Comparison of ENCODE assay signal across 8 cellular contexts in genomic region chr13:39035799-39036198, GRCh38. TPM values are rescaled to one million over a fixed set of nuclear protein-coding genes. Genes with fewer than 3 reads are reported as not detected.
DNase-seq lines count a peak whose midpoint lies in the region; ATAC-seq and TF ChIP-seq lines count a peak whose summit lies in the region.

No MANE protein-coding gene starts in this region.

- no peaks in the 10 kb centered on the region for H3K9me3 Mint-ChIP-seq in naive thymus-derived CD4-positive, alpha-beta T cell

- H3K27ac Mint-ChIP-seq in naive thymus-derived CD4-positive, alpha-beta T cell, result peak overlapping the region in 8 of 9 donors; percentile 10 to 97 (median 92)

- CTCF ChIA-PET in BJ (lab: Yijun Ruan, JAX), result no interaction called here
- CTCF ChIA-PET in naive thymus-derived CD4-positive, alpha-beta T cell (lab: Charles Lee), result interaction anchor here (0.6 to 0.7 kb wide), 2 partner anchors 22 to 620 kb away, joined by 3 read pairs; no protein-coding TSS in a partner anchor

- DNase-seq in BJ (ENCODE audit: low read depth) (no peak), colonic mucosa (no peak), cerebellar cortex (ENCODE audit: low spot score) (no peak), AG08395 (ENCODE audit: low spot score) (no peak)
- DNase-seq in naive thymus-derived CD4-positive, alpha-beta T cell, result no peak
- no peak for DNase-seq in activated CD4-positive, alpha-beta T cell treated with anti-CD3 and anti-CD28 coated beads for 4 hours

- peaks cover 41 to 77% (median 71%) of the 10 kb centered on the region in 7 donors for H3K4me1 Mint-ChIP-seq in naive thymus-derived CD4-positive, alpha-beta T cell

- peak overlapping the region; percentile 85 to 99 (median 96) for H3K4me3 Mint-ChIP-seq in naive thymus-derived CD4-positive, alpha-beta T cell

- H3K27me3 Mint-ChIP-seq in naive thymus-derived CD4-positive, alpha-beta T cell, result no peaks in the 10 kb centered on the region

- no peaks in the 10 kb centered on the region for H3K27me3 ChIP-seq in BJ (ENCODE audit: control insufficient read depth, insufficient read depth, low read length)
- no peaks in the 10 kb centered on the region for H3K27me3 ChIP-seq in colonic mucosa
- no peaks in the 10 kb centered on the region for H3K27me3 ChIP-seq in naive thymus-derived CD4-positive, alpha-beta T cell (ENCODE audit: control insufficient read depth in 2 of 2, insufficient read depth in 2 of 2, low read length in 2 of 2)

- TF ChIP-seq CTCF in BJ (IDR thresholded peaks at IDR 0.05; ENCODE audit: insufficient read depth, low read depth, low read length), result no peak
- TF ChIP-seq CTCF in colonic mucosa (IDR thresholded peaks at IDR 0.05), result no peak

- H3K36me3 ChIP-seq in BJ (ENCODE audit: control insufficient read depth, insufficient read depth, low read length), result no peaks in the 10 kb centered on the region
- H3K36me3 ChIP-seq in KOPT-K1 (ENCODE audit: insufficient read depth, low read length), result peaks cover 29% of the 10 kb centered on the region
- no peaks in the 10 kb centered on the region for H3K36me3 ChIP-seq in colonic mucosa
- H3K36me3 ChIP-seq in naive thymus-derived CD4-positive, alpha-beta T cell (ENCODE audit: control insufficient read depth in 2 of 3, insufficient read depth in 3 of 3, low read length in 3 of 3), result peaks cover 0 to 12% (median 0%) of the 10 kb centered on the region in 3 experiments

- peak overlapping the region in 1 of 2 donors; percentile 28 for H3K9ac ChIP-seq in colonic mucosa (ENCODE audit: low read depth in 2 of 2, low read length in 2 of 2)

- H3K4me3 ChIP-seq in BJ (ENCODE audit: low read depth, low read length), result peak overlapping the region; percentile 92
- peak overlapping the region; percentile 86 for H3K4me3 ChIP-seq in colonic mucosa
- peak overlapping the region; percentile 95 for H3K4me3 ChIP-seq in naive thymus-derived CD4-positive, alpha-beta T cell (ENCODE audit: low read length)

- H3K4me1 ChIP-seq in colonic mucosa, result peaks cover 8% of the 10 kb centered on the region
- peaks cover 7 to 28% of the 10 kb centered on the region in 2 donors for H3K4me1 ChIP-seq in naive thymus-derived CD4-positive, alpha-beta T cell (ENCODE audit: control insufficient read depth in 2 of 2, insufficient read depth in 2 of 2, low read length in 2 of 2)

- intact Hi-C loops in colonic mucosa (cut with DNase I), result no loop called here
- intact Hi-C loops in naive thymus-derived CD4-positive, alpha-beta T cell (cut with micrococcal nuclease), result loop anchor here (5.0 to 10.0 kb wide), 6 partner anchors 622 to 1889 kb away; partner anchors contain the start of genes MRPS31 (in 2 of the 2) and COG6 (in 1 of the 2)

- H3K27ac ChIP-seq in KOPT-K1 (ENCODE audit: low read depth, low read length, poor library complexity, severe bottlenecking) (peak overlapping the region; percentile 88), colonic mucosa (no peak overlapping the region)
- peak overlapping the region; percentile 82 for H3K27ac ChIP-seq in naive thymus-derived CD4-positive, alpha-beta T cell (ENCODE audit: low read depth, low read length)

- peaks cover 0 to 6% (median 0%) of the 10 kb centered on the region in 5 donors for H3K36me3 Mint-ChIP-seq in naive thymus-derived CD4-positive, alpha-beta T cell

- H3K9me3 ChIP-seq in KOPT-K1 (ENCODE audit: insufficient read depth, low read length, poor library complexity, severe bottlenecking), result no peaks in the 10 kb centered on the region
- no peaks in the 10 kb centered on the region for H3K9me3 ChIP-seq in colonic mucosa
- H3K9me3 ChIP-seq in naive thymus-derived CD4-positive, alpha-beta T cell (ENCODE audit: control insufficient read depth in 2 of 3, low read length in 3 of 3), result no peaks in the 10 kb centered on the region

- no peak for ATAC-seq in naive thymus-derived CD4-positive, alpha-beta T cell
- no peak for ATAC-seq in GM21360 (IDR thresholded peaks at IDR 0.05; ENCODE audit: unreplicated experiment)

- POLR2A ChIA-PET in BJ (lab: Charles Lee), result no interaction called here
- POLR2A ChIA-PET in naive thymus-derived CD4-positive, alpha-beta T cell (lab: Charles Lee), result no interaction called here

RNA-seq across cellular contexts. Expression of gene PROSER1, which starts 2.1 kb away (rescaled TPM):
- polyA plus RNA-seq in BJ (2011; rRNA removed), result 10.7 and 13.0 TPM in 2 replicates
- polyA minus RNA-seq in BJ (2011; rRNA and poly(A)+ RNA removed), result 7.1 and 8.2 TPM in 2 replicates
- 10 to 100 TPM; 45.6 to 45.8 TPM for total RNA-seq in colonic mucosa
- total RNA-seq in naive thymus-derived CD4-positive, alpha-beta T cell, result 10 to 100 TPM; 36.1 to 65.7 (median 47.3) TPM
- polyA plus RNA-seq in naive thymus-derived CD4-positive, alpha-beta T cell, result 10 to 100 TPM in 1 of 2 donors, 1 to 10 TPM in 1; 9.5 to 22.1 TPM

RNA-seq across cellular contexts. Expression of gene NHLRC3, which starts 2.5 kb away (rescaled TPM):
- 6.8 and 12.6 TPM in 2 replicates for polyA plus RNA-seq in BJ (2011; rRNA removed)
- 5.5 and 5.6 TPM in 2 replicates for polyA minus RNA-seq in BJ (2011; rRNA and poly(A)+ RNA removed)
- total RNA-seq in colonic mucosa, result 10 to 100 TPM; 18.4 to 23.8 TPM
- 10 to 100 TPM; 13.0 to 30.6 (median 23.6) TPM for total RNA-seq in naive thymus-derived CD4-positive, alpha-beta T cell
- 1 to 10 TPM; 3.4 to 4.8 TPM for polyA plus RNA-seq in naive thymus-derived CD4-positive, alpha-beta T cell

RNA-seq across cellular contexts. Expression of gene STOML3, which starts 45.2 kb away (rescaled TPM):
- polyA plus RNA-seq in BJ (2011; rRNA removed), result not detected in 2 replicates
- polyA minus RNA-seq in BJ (2011; rRNA and poly(A)+ RNA removed), result not detected in 2 replicates
- not detected for total RNA-seq in colonic mucosa
- total RNA-seq in naive thymus-derived CD4-positive, alpha-beta T cell, result not detected
- not detected for polyA plus RNA-seq in naive thymus-derived CD4-positive, alpha-beta T cell
